ENCODE assay signal across 13 cellular contexts in genomic region chr6:1770435-1770843, GRCh38.
DNase-seq lines count a peak whose midpoint lies in the region; ATAC-seq, FAIRE-seq and TF ChIP-seq lines count a peak whose summit lies in the region.
"Had no signal": no experiment of that assay in that cellular context is flagged by ENCODE, and none has a peak within 500 bp of the region (broad histone marks: within the 10 kb centered on the region; RNA-seq: fewer than 3 reads in every experiment).

No MANE protein-coding gene starts in this region.

- peak; percentile 67 for ATAC-seq in GM21381 (IDR thresholded peaks at IDR 0.05; ENCODE audit: unreplicated experiment)
- ATAC-seq in T-helper 17 cell: peak; percentile 55
- ATAC-seq in gastrocnemius medialis: no peak

- H3K9me3 ChIP-seq in T-helper 17 cell (ENCODE audit: control insufficient read depth, low read length, poor library complexity, severe bottlenecking) (no peaks in the 10 kb centered on the region), A673 (ENCODE audit: low read depth, low read length, poor library complexity, severe bottlenecking) (no peaks in the 10 kb centered on the region), gastrocnemius medialis (no peaks in the 10 kb centered on the region)
- H3K9me3 ChIP-seq: Caco-2 had no signal

- TF ChIP-seq CTCF in A673 (conservative IDR thresholded peaks at IDR 0.05; ENCODE audit: low read depth, low read length) (no peak), gastrocnemius medialis (IDR thresholded peaks at IDR 0.05 in 4 of 5, conservative IDR thresholded peaks at IDR 0.05 in 1 of 5) (no peak)

- H3K27me3 ChIP-seq in A673 (replicated peaks; ENCODE audit: insufficient read depth, low read depth, low read length, poor library complexity) (no peaks in the 10 kb centered on the region), gastrocnemius medialis (no peaks in the 10 kb centered on the region)

- intact Hi-C loops in A673 (cut with micrococcal nuclease; ENCODE audit: unreplicated experiment): no loop called here
- intact Hi-C loops in gastrocnemius medialis (cut with DNase I; ENCODE audit: low total_unique reads): no loop called here

- FAIRE-seq in urothelium cell line (lab: Jason Lieb, UNC): no peak
- FAIRE-seq: TTC549 had no signal

- H3K4me1 Mint-ChIP-seq in T-helper 17 cell: peaks cover 37% of the 10 kb centered on the region

- H3K4me3 Mint-ChIP-seq in T-helper 17 cell: peak overlapping the region; percentile 36
- H3K4me3 Mint-ChIP-seq: dendritic cell treated with granulocyte-macrophage colony-stimulating factor and Interleukin-4, amounts not matched to agents 40 ng/mL and 50 ng/mL, for 4 days had no signal

- DNase-seq in AG08395 (ENCODE audit: low spot score): peak; percentile 10
- DNase-seq in T-helper 17 cell: no peak
- DNase-seq in epithelial cell of prostate (ENCODE audit: low read depth, low spot score): no peak
- DNase-seq in middle frontal gyrus (ENCODE audit: extremely low spot score, low spot score): no peak
- no peak for DNase-seq in A673 (ENCODE audit: low spot score)
- DNase-seq in gastrocnemius medialis: no peak
- DNase-seq in urothelium cell line (ENCODE audit: low spot score): no peak
- DNase-seq: Caco-2, NCI-H446 had no signal

- peak overlapping the region; percentile 72 for H3K27ac Mint-ChIP-seq in T-helper 17 cell
- H3K27ac Mint-ChIP-seq: dendritic cell treated with granulocyte-macrophage colony-stimulating factor and Interleukin-4, amounts not matched to agents 40 ng/mL and 50 ng/mL, for 4 days had no signal

- no TSS peak for BruUV-seq in A673 (replicated peaks; lab: Mats Ljungman, UMichigan)

- CTCF ChIA-PET in A673 (lab: Charles Lee): no interaction called here

- in situ Hi-C loops in gastrocnemius medialis (cut with MboI; ENCODE audit: low sequenced_read_pairs in 4 of 4): no loop called here

- H3K4me1 ChIP-seq in A673 (ENCODE audit: insufficient read depth, low read length, poor library complexity, severe bottlenecking): no peaks in the 10 kb centered on the region
- H3K4me1 ChIP-seq in gastrocnemius medialis: peaks cover 9 to 16% of the 10 kb centered on the region in 2 donors

- H3K27ac ChIP-seq in epithelial cell of prostate: peak overlapping the region; percentile 44
- no peak overlapping the region for H3K27ac ChIP-seq in A673 (ENCODE audit: low read depth, low read length, poor library complexity, severe bottlenecking)
- no peak overlapping the region for H3K27ac ChIP-seq in gastrocnemius medialis
- H3K27ac ChIP-seq: HL-60 had no signal

- TF ChIP-seq POLR2A in gastrocnemius medialis (IDR thresholded peaks at IDR 0.05): no peak

- H3K4me3 ChIP-seq in A673 (ENCODE audit: low read depth, low read length, poor library complexity, severe bottlenecking): no peak overlapping the region
- H3K4me3 ChIP-seq in gastrocnemius medialis: no peak overlapping the region

- POLR2A ChIA-PET in A673 (lab: Charles Lee; ENCODE audit: low non-redundant PET): no interaction called here

- H3K36me3 Mint-ChIP-seq in T-helper 17 cell (ENCODE audit: low read depth): peaks cover 2% of the 10 kb centered on the region

- no peaks in the 10 kb centered on the region for H3K27me3 Mint-ChIP-seq in T-helper 17 cell
- H3K27me3 Mint-ChIP-seq: dendritic cell treated with granulocyte-macrophage colony-stimulating factor and Interleukin-4, amounts not matched to agents 40 ng/mL and 50 ng/mL, for 4 days had no signal

- H3K36me3 ChIP-seq in A673 (ENCODE audit: insufficient read depth, low read length, poor library complexity, severe bottlenecking) (no peaks in the 10 kb centered on the region), gastrocnemius medialis (no peaks in the 10 kb centered on the region)

Comparison
In these comparisons a context has a peak if more than half of its experiments do, and no peak if none do; other contexts are left out.
1. ATAC-seq: peak in GM21381 (single experiment) and T-helper 17 cell (single experiment); none in gastrocnemius medialis (0 of 2).